In genomic region chr1:113946668-113947387, GRCh38 we compare ENCODE assay signal across 10 cellular contexts. TPM values are rescaled to one million over a fixed set of nuclear protein-coding genes. Genes with fewer than 3 reads are reported as not detected.
DNase-seq lines count a peak whose midpoint lies in the region; ATAC-seq, FAIRE-seq and TF ChIP-seq lines count a peak whose summit lies in the region.
"Had no signal": no experiment of that assay in that cellular context is flagged by ENCODE, and none has a peak within 500 bp of the region (broad histone marks: within the 10 kb centered on the region; RNA-seq: fewer than 3 reads in every experiment).

No MANE protein-coding gene starts in this region.

- peak overlapping the region; percentile 62 for H3K27ac ChIP-seq in HepG2 (ENCODE audit: extremely low read length, insufficient read depth, low read length)
- H3K27ac ChIP-seq in tibial nerve: peak overlapping the region in 3 of 4 donors; percentile 9 to 64 (median 58)

- H3K4me3 Mint-ChIP-seq in activated CD4-positive, alpha-beta T cell treated with anti-CD3 and anti-CD28 coated beads, Interleukin-2, amount 10 ng/mL, durations not matched to agents 7 days and 5 days: peak overlapping the region; percentile 58
- H3K4me3 Mint-ChIP-seq in activated naive CD8-positive, alpha-beta T cell treated with anti-CD3 and anti-CD28 coated beads, Interleukin-2, amount 10 ng/mL, durations not matched to agents 7 days and 5 days: peak overlapping the region; percentile 82

- H3K27ac Mint-ChIP-seq in activated CD4-positive, alpha-beta T cell treated with anti-CD3 and anti-CD28 coated beads, Interleukin-2, amount 10 ng/mL, durations not matched to agents 7 days and 5 days: peak overlapping the region; percentile 91
- H3K27ac Mint-ChIP-seq in activated naive CD8-positive, alpha-beta T cell treated with anti-CD3 and anti-CD28 coated beads, Interleukin-2, amount 10 ng/mL, durations not matched to agents 7 days and 5 days: peak overlapping the region; percentile 92

- H3K4me1 Mint-ChIP-seq in activated CD4-positive, alpha-beta T cell treated with anti-CD3 and anti-CD28 coated beads, Interleukin-2, amount 10 ng/mL, durations not matched to agents 7 days and 5 days: peaks cover 63% of the 10 kb centered on the region
- H3K4me1 Mint-ChIP-seq in activated naive CD8-positive, alpha-beta T cell treated with anti-CD3 and anti-CD28 coated beads, Interleukin-2, amount 10 ng/mL, durations not matched to agents 7 days and 5 days: peaks cover 49% of the 10 kb centered on the region

- no peak for DNase-seq in activated CD4-positive, alpha-beta T cell treated with anti-CD3 and anti-CD28 coated beads, Interleukin-2, amount 10 ng/mL, durations not matched to agents 7 days and 5 days
- DNase-seq in activated CD4-positive, alpha-beta T cell treated with anti-CD3 and anti-CD28 coated beads for 4 hours: no peak
- no peak for DNase-seq in activated naive CD8-positive, alpha-beta T cell treated with anti-CD3 and anti-CD28 coated beads, Interleukin-2, amount 10 ng/mL, durations not matched to agents 7 days and 5 days
- DNase-seq in HepG2 (ENCODE audit: low spot score): peak; percentile 43
- no peak for DNase-seq in tibial nerve (ENCODE audit: low spot score in 2 of 2)
- no peak for DNase-seq in NCI-H1105 (lab: John Stamatoyannopoulos, UW)
- DNase-seq in NAMALWA (ENCODE audit: low spot score): no peak
- DNase-seq in NCI-H2171 treated with DMSO at 0.1 percent for 48 hours (lab: John Stamatoyannopoulos, UW): no peak

- H3K9me3 ChIP-seq in HepG2 (ENCODE audit: low read length): no peaks in the 10 kb centered on the region
- no peaks in the 10 kb centered on the region for H3K9me3 ChIP-seq in tibial nerve

- ATAC-seq in activated naive CD8-positive, alpha-beta T cell treated with anti-CD3 and anti-CD28 coated beads, Interleukin-2, amount 10 ng/mL, durations not matched to agents 7 days and 5 days (ENCODE audit: low read depth): no peak
- ATAC-seq in HepG2: peak; percentile 57

- H3K27me3 Mint-ChIP-seq in activated CD4-positive, alpha-beta T cell treated with anti-CD3 and anti-CD28 coated beads, Interleukin-2, amount 10 ng/mL, durations not matched to agents 7 days and 5 days: no peaks in the 10 kb centered on the region
- H3K27me3 Mint-ChIP-seq in activated naive CD8-positive, alpha-beta T cell treated with anti-CD3 and anti-CD28 coated beads, Interleukin-2, amount 10 ng/mL, durations not matched to agents 7 days and 5 days: no peaks in the 10 kb centered on the region

- in situ Hi-C loops in HepG2 (cut with HindIII; ENCODE audit: extremely low pct_ligation_motif_present, low pct_unique_long_range_greater_than_20kb): no loop called here

- 32% methylated on average over 4 of the region's 4 CpGs for WGBS in HepG2 (ENCODE audit: low lambda C conversion rate)
- 46 to 49% methylated on average over 4 of the region's 4 CpGs for WGBS in tibial nerve, 2 donors

- CTCF ChIA-PET in activated CD4-positive, alpha-beta T cell treated with anti-CD3 and anti-CD28 coated beads, Interleukin-2, amount 10 ng/mL, durations not matched to agents 7 days and 5 days (lab: Charles Lee): interaction anchor here (0.6 to 3.9 kb wide), 5 partner anchors 9 to 399 kb away, joined by 3 to 16 read pairs (median 5); partner anchors contain the start of gene HIPK1
- CTCF ChIA-PET in HepG2 (lab: Yijun Ruan, JAX; ENCODE audit: low intra/inter-chr PET ratio, low total read pairs): no interaction called here

- TF ChIP-seq CTCF in HepG2 (CRISPR knock-in tag; IDR thresholded peaks at IDR 0.05): no peak
- no peak for TF ChIP-seq CTCF in tibial nerve (IDR thresholded peaks at IDR 0.05)

- no peak overlapping the region; a peak in 1 of 6 replicates for H3K4me3 ChIP-seq in HepG2 (replicated peaks in 1 of 3; ENCODE audit: insufficient read depth in 1 of 3, low read depth in 2 of 3, low read length in 3 of 3)
- H3K4me3 ChIP-seq in tibial nerve: no peak overlapping the region

- TF ChIP-seq RAD21 in HepG2 (CRISPR knock-in tag; IDR thresholded peaks at IDR 0.05): no peak

- H3K36me3 Mint-ChIP-seq in activated CD4-positive, alpha-beta T cell treated with anti-CD3 and anti-CD28 coated beads, Interleukin-2, amount 10 ng/mL, durations not matched to agents 7 days and 5 days (ENCODE audit: low read depth): peaks cover 49% of the 10 kb centered on the region
- H3K36me3 Mint-ChIP-seq in activated naive CD8-positive, alpha-beta T cell treated with anti-CD3 and anti-CD28 coated beads, Interleukin-2, amount 10 ng/mL, durations not matched to agents 7 days and 5 days: peaks cover 32% of the 10 kb centered on the region

- no peaks in the 10 kb centered on the region for H3K9me3 Mint-ChIP-seq in activated CD4-positive, alpha-beta T cell treated with anti-CD3 and anti-CD28 coated beads, Interleukin-2, amount 10 ng/mL, durations not matched to agents 7 days and 5 days
- H3K9me3 Mint-ChIP-seq in activated naive CD8-positive, alpha-beta T cell treated with anti-CD3 and anti-CD28 coated beads, Interleukin-2, amount 10 ng/mL, durations not matched to agents 7 days and 5 days: no peaks in the 10 kb centered on the region

- intact Hi-C loops in HepG2 (cut with micrococcal nuclease; ENCODE audit: unreplicated experiment): loop anchor here (5.0 kb wide), 1 partner anchor 110 kb away; no protein-coding TSS in a partner anchor

- no peak for TF ChIP-seq POLR2A in HepG2 (IDR thresholded peaks at IDR 0.05; ENCODE audit: insufficient read depth in 1 of 2, low read depth in 2 of 2, low read length in 2 of 2)
- no peak for TF ChIP-seq POLR2A in tibial nerve (IDR thresholded peaks at IDR 0.05)

- H3K4me2 ChIP-seq in HepG2 (ENCODE audit: low read depth, low read length): peak overlapping the region; percentile 37

- TF ChIP-seq EP300 in HepG2 (IDR thresholded peaks at IDR 0.05; ENCODE audit: low read depth in 2 of 2, low read length in 2 of 2) (no peak), HepG2 (CRISPR knock-in tag; IDR thresholded peaks at IDR 0.05; ENCODE audit: borderline replicate concordance) (no peak), tibial nerve (IDR thresholded peaks at IDR 0.05) (no peak)

- H3K9ac ChIP-seq in HepG2 (ENCODE audit: insufficient read depth, low read depth, low read length): peak overlapping the region; percentile 9; the same call in 1 of the 2 replicates

- BruUV-seq in HepG2 (replicated peaks; lab: Mats Ljungman, UMichigan): no TSS peak

- H3K36me3 ChIP-seq in HepG2 (replicated peaks in 1 of 2; ENCODE audit: control insufficient read depth in 1 of 2, insufficient read depth in 2 of 2, low read length in 2 of 2) (peaks cover 1 to 12% of the 10 kb centered on the region in 2 experiments; a peak in 3 of 5 replicates), tibial nerve (peaks cover 0 to 34% (median 0%) of the 10 kb centered on the region in 3 donors)

- POLR2A ChIA-PET in activated CD4-positive, alpha-beta T cell treated with anti-CD3 and anti-CD28 coated beads, Interleukin-2, amount 10 ng/mL, durations not matched to agents 7 days and 5 days (lab: Charles Lee): interaction anchor here (0.6 to 1.2 kb wide), 2 partner anchors 9 to 247 kb away, joined by 3 to 4 read pairs; no protein-coding TSS in a partner anchor
- POLR2A ChIA-PET in activated naive CD8-positive, alpha-beta T cell treated with anti-CD3 and anti-CD28 coated beads, Interleukin-2, amount 10 ng/mL, durations not matched to agents 7 days and 5 days (lab: Charles Lee): interaction anchor here (0.6 to 6.2 kb wide), 6 partner anchors 8 to 724 kb away, joined by 3 to 82 read pairs (median 4); partner anchors contain the start of genes HIPK1 and RSBN1
- POLR2A ChIA-PET in HepG2 (lab: Yijun Ruan, JAX): interaction anchor here (0.8 to 4.9 kb wide), 2 partner anchors 17 to 42 kb away, joined by 3 to 37 read pairs; partner anchors contain the start of genes DCLRE1B and HIPK1

- no peak overlapping the region for H2AFZ ChIP-seq in HepG2 (ENCODE audit: low read length)

- FAIRE-seq in HepG2 (lab: Jason Lieb, UNC): no peak
- FAIRE-seq: urothelium cell line had no signal

- no peaks in the 10 kb centered on the region for H3K27me3 ChIP-seq in HepG2 (ENCODE audit: control insufficient read depth in 1 of 2, insufficient read depth in 2 of 2, low read length in 2 of 2)
- H3K27me3 ChIP-seq in tibial nerve: no peaks in the 10 kb centered on the region

- peaks cover 8% of the 10 kb centered on the region; the same call in 1 of the 2 replicates for H4K20me1 ChIP-seq in HepG2 (ENCODE audit: insufficient read depth, low read length)

- H3K4me1 ChIP-seq in HepG2 (ENCODE audit: insufficient read depth, low read length) (peaks cover 57% of the 10 kb centered on the region), tibial nerve (peaks cover 0 to 55% (median 22%) of the 10 kb centered on the region in 4 donors)

- peaks cover 79% of the 10 kb centered on the region for H3K79me2 ChIP-seq in HepG2 (ENCODE audit: insufficient read depth, low read length)

RNA-seq across cellular contexts. Expression of gene HIPK1, which starts 17.7 kb away (rescaled TPM):
- 100 to 1,000 TPM in 1 of 2 experiments, 10 to 100 TPM in 1; 88.5 to 106 TPM for total RNA-seq in activated CD4-positive, alpha-beta T cell treated with anti-CD3 and anti-CD28 coated beads, Interleukin-2, amount 10 ng/mL, durations not matched to agents 7 days and 5 days
- 10 to 100 TPM; 93.0 to 99.4 TPM for total RNA-seq in activated naive CD8-positive, alpha-beta T cell treated with anti-CD3 and anti-CD28 coated beads, Interleukin-2, amount 10 ng/mL, durations not matched to agents 7 days and 5 days
- total RNA-seq in HepG2 (2016; rRNA removed; fragmentation: Illumina TruSeq; extraction: Trizol): 20.8 and 28.9 TPM in 2 replicates
- total RNA-seq in HepG2 (2016; cell fraction: cytosol; rRNA removed; fragmentation: Illumina TruSeq; extraction: Trizol; ENCODE audit: low read depth): 2.6 and 3.3 TPM in 2 replicates
- total RNA-seq in HepG2 (2016; cell fraction: insoluble cytoplasmic fraction; rRNA removed; fragmentation: Illumina TruSeq; extraction: Trizol): 21.2 and 27.9 TPM in 2 replicates
- total RNA-seq in HepG2 (2016; cell fraction: membrane; rRNA removed; fragmentation: Illumina TruSeq; extraction: Trizol): 9.1 and 10.1 TPM in 2 replicates
- 17.6 and 20.7 TPM in 2 replicates for total RNA-seq in HepG2 (2016; cell fraction: nucleus; rRNA removed; fragmentation: Illumina TruSeq; extraction: Trizol)
- polyA plus RNA-seq in HepG2 (2011; rRNA removed): 31.8 and 33.4 TPM in 2 replicates
- polyA plus RNA-seq in HepG2 (2011; cell fraction: cytosol; rRNA removed): 23.7 and 24.9 TPM in 2 replicates
- 27.2 and 33.2 TPM in 2 replicates for polyA plus RNA-seq in HepG2 (2011; cell fraction: nucleus; rRNA removed)
- 17.6 and 21.9 TPM in 2 replicates for polyA plus RNA-seq in HepG2 (2012)
- polyA plus RNA-seq in HepG2 (2016; cell fraction: cytosol; fragmentation: Illumina TruSeq; extraction: Trizol; ENCODE audit: low read depth): 0.47 and 0.53 TPM in 2 replicates
- polyA plus RNA-seq in HepG2 (2016; cell fraction: insoluble cytoplasmic fraction; fragmentation: Illumina TruSeq; extraction: Trizol; ENCODE audit: low read depth): 22.0 and 23.3 TPM in 2 replicates
- 3.1 and 4.1 TPM in 2 replicates for polyA plus RNA-seq in HepG2 (2016; cell fraction: membrane; fragmentation: Illumina TruSeq; extraction: Trizol; ENCODE audit: low read depth)
- 21.7 and 22.1 TPM in 2 replicates for polyA plus RNA-seq in HepG2 (2016; cell fraction: nucleus; fragmentation: Illumina TruSeq; extraction: Trizol; ENCODE audit: insufficient read depth, low read depth)
- 188 and 239 TPM in 2 replicates for polyA minus RNA-seq in HepG2 (2011; rRNA and poly(A)+ RNA removed; ENCODE audit: low replicate concordance)
- 49.5 and 56.5 TPM in 2 replicates for polyA minus RNA-seq in HepG2 (2011; cell fraction: cytosol; rRNA and poly(A)+ RNA removed)
- polyA minus RNA-seq in HepG2 (2011; cell fraction: nucleus; rRNA and poly(A)+ RNA removed): 32.8 and 43.5 TPM in 2 replicates
- 10 to 100 TPM; 42.3 to 63.4 (median 53.0) TPM for total RNA-seq in tibial nerve

RNA-seq across cellular contexts. Expression of gene OLFML3, which starts 32.4 kb away (rescaled TPM):
- total RNA-seq in activated CD4-positive, alpha-beta T cell treated with anti-CD3 and anti-CD28 coated beads, Interleukin-2, amount 10 ng/mL, durations not matched to agents 7 days and 5 days: under 1 TPM; 0.71 to 0.94 TPM
- under 1 TPM; 0.45 to 0.64 TPM for total RNA-seq in activated naive CD8-positive, alpha-beta T cell treated with anti-CD3 and anti-CD28 coated beads, Interleukin-2, amount 10 ng/mL, durations not matched to agents 7 days and 5 days
- total RNA-seq in HepG2 (2016; rRNA removed; fragmentation: Illumina TruSeq; extraction: Trizol) (2.1 and 5.1 TPM in 2 replicates), tibial nerve (100 to 1,000 TPM in 1 of 4 donors, 10 to 100 TPM in 3; 19.2 to 168 (median 50.0) TPM)
- 0.71 and 0.81 TPM in 2 replicates for total RNA-seq in HepG2 (2016; cell fraction: cytosol; rRNA removed; fragmentation: Illumina TruSeq; extraction: Trizol; ENCODE audit: low read depth)
- total RNA-seq in HepG2 (2016; cell fraction: insoluble cytoplasmic fraction; rRNA removed; fragmentation: Illumina TruSeq; extraction: Trizol): 1.9 and 5.7 TPM in 2 replicates
- 1.1 TPM in 2 replicates for total RNA-seq in HepG2 (2016; cell fraction: membrane; rRNA removed; fragmentation: Illumina TruSeq; extraction: Trizol)
- 4.8 and 6.4 TPM in 2 replicates for total RNA-seq in HepG2 (2016; cell fraction: nucleus; rRNA removed; fragmentation: Illumina TruSeq; extraction: Trizol)
- 1.4 and 2.0 TPM in 2 replicates for polyA plus RNA-seq in HepG2 (2011; rRNA removed)
- polyA plus RNA-seq in HepG2 (2011; cell fraction: cytosol; rRNA removed): 1.3 and 1.9 TPM in 2 replicates
- polyA plus RNA-seq in HepG2 (2011; cell fraction: nucleus; rRNA removed): 0.76 and 0.92 TPM in 2 replicates
- polyA plus RNA-seq in HepG2 (2012): 0.63 and 1.3 TPM in 2 replicates
- 0.66 and 0.72 TPM in 2 replicates for polyA plus RNA-seq in HepG2 (2016; cell fraction: cytosol; fragmentation: Illumina TruSeq; extraction: Trizol; ENCODE audit: low read depth)
- 2.1 and 2.5 TPM in 2 replicates for polyA plus RNA-seq in HepG2 (2016; cell fraction: insoluble cytoplasmic fraction; fragmentation: Illumina TruSeq; extraction: Trizol; ENCODE audit: low read depth)
- polyA plus RNA-seq in HepG2 (2016; cell fraction: membrane; fragmentation: Illumina TruSeq; extraction: Trizol; ENCODE audit: low read depth): 0.92 and 1.4 TPM in 2 replicates
- 8.2 and 9.1 TPM in 2 replicates for polyA plus RNA-seq in HepG2 (2016; cell fraction: nucleus; fragmentation: Illumina TruSeq; extraction: Trizol; ENCODE audit: insufficient read depth, low read depth)
- polyA minus RNA-seq in HepG2 (2011; rRNA and poly(A)+ RNA removed; ENCODE audit: low replicate concordance): 0.37 and 3.1 TPM in 2 replicates
- polyA minus RNA-seq in HepG2 (2011; cell fraction: cytosol; rRNA and poly(A)+ RNA removed): 0.40 and 0.88 TPM in 2 replicates
- polyA minus RNA-seq in HepG2 (2011; cell fraction: nucleus; rRNA and poly(A)+ RNA removed): 0.77 and 1.1 TPM in 2 replicates
- total RNA-seq: SK-MEL-5 had no signal

RNA-seq across cellular contexts. Expression of gene DCLRE1B, which starts 41.7 kb away (rescaled TPM):
- 10 to 100 TPM; 16.2 to 19.4 TPM for total RNA-seq in activated CD4-positive, alpha-beta T cell treated with anti-CD3 and anti-CD28 coated beads, Interleukin-2, amount 10 ng/mL, durations not matched to agents 7 days and 5 days
- 10 to 100 TPM; 13.4 to 14.3 TPM for total RNA-seq in activated naive CD8-positive, alpha-beta T cell treated with anti-CD3 and anti-CD28 coated beads, Interleukin-2, amount 10 ng/mL, durations not matched to agents 7 days and 5 days
- total RNA-seq in HepG2 (2016; rRNA removed; fragmentation: Illumina TruSeq; extraction: Trizol): 8.0 and 11.5 TPM in 2 replicates
- total RNA-seq in HepG2 (2016; cell fraction: cytosol; rRNA removed; fragmentation: Illumina TruSeq; extraction: Trizol; ENCODE audit: low read depth): 1.3 and 1.4 TPM in 2 replicates
- 7.3 and 9.5 TPM in 2 replicates for total RNA-seq in HepG2 (2016; cell fraction: insoluble cytoplasmic fraction; rRNA removed; fragmentation: Illumina TruSeq; extraction: Trizol)
- total RNA-seq in HepG2 (2016; cell fraction: membrane; rRNA removed; fragmentation: Illumina TruSeq; extraction: Trizol): 5.6 and 5.7 TPM in 2 replicates
- total RNA-seq in HepG2 (2016; cell fraction: nucleus; rRNA removed; fragmentation: Illumina TruSeq; extraction: Trizol): 3.4 and 4.6 TPM in 2 replicates
- 2.3 and 2.7 TPM in 2 replicates for polyA plus RNA-seq in HepG2 (2011; rRNA removed)
- 2.3 and 2.9 TPM in 2 replicates for polyA plus RNA-seq in HepG2 (2011; cell fraction: cytosol; rRNA removed)
- 1.4 and 1.5 TPM in 2 replicates for polyA plus RNA-seq in HepG2 (2011; cell fraction: nucleus; rRNA removed)
- polyA plus RNA-seq in HepG2 (2012): 4.4 and 6.4 TPM in 2 replicates
- polyA plus RNA-seq in HepG2 (2016; cell fraction: cytosol; fragmentation: Illumina TruSeq; extraction: Trizol; ENCODE audit: low read depth): 1.1 and 1.4 TPM in 2 replicates
- 12.5 and 13.5 TPM in 2 replicates for polyA plus RNA-seq in HepG2 (2016; cell fraction: insoluble cytoplasmic fraction; fragmentation: Illumina TruSeq; extraction: Trizol; ENCODE audit: low read depth)
- 3.2 and 5.2 TPM in 2 replicates for polyA plus RNA-seq in HepG2 (2016; cell fraction: membrane; fragmentation: Illumina TruSeq; extraction: Trizol; ENCODE audit: low read depth)
- 6.1 and 6.6 TPM in 2 replicates for polyA plus RNA-seq in HepG2 (2016; cell fraction: nucleus; fragmentation: Illumina TruSeq; extraction: Trizol; ENCODE audit: insufficient read depth, low read depth)
- polyA minus RNA-seq in HepG2 (2011; rRNA and poly(A)+ RNA removed; ENCODE audit: low replicate concordance): 5.8 and 20.0 TPM in 2 replicates
- polyA minus RNA-seq in HepG2 (2011; cell fraction: cytosol; rRNA and poly(A)+ RNA removed): 2.1 and 2.3 TPM in 2 replicates
- 1.4 and 1.7 TPM in 2 replicates for polyA minus RNA-seq in HepG2 (2011; cell fraction: nucleus; rRNA and poly(A)+ RNA removed)
- total RNA-seq in tibial nerve: 1 to 10 TPM; 3.5 to 7.2 (median 4.3) TPM

RNA-seq across cellular contexts. Expression of gene AP4B1, which starts 42.2 kb away (rescaled TPM):
- total RNA-seq in activated CD4-positive, alpha-beta T cell treated with anti-CD3 and anti-CD28 coated beads, Interleukin-2, amount 10 ng/mL, durations not matched to agents 7 days and 5 days: 10 to 100 TPM; 39.4 to 41.9 TPM
- 10 to 100 TPM; 53.9 to 60.5 TPM for total RNA-seq in activated naive CD8-positive, alpha-beta T cell treated with anti-CD3 and anti-CD28 coated beads, Interleukin-2, amount 10 ng/mL, durations not matched to agents 7 days and 5 days
- total RNA-seq in HepG2 (2016; rRNA removed; fragmentation: Illumina TruSeq; extraction: Trizol) (9.7 and 12.0 TPM in 2 replicates), tibial nerve (10 to 100 TPM; 22.1 to 39.9 (median 34.5) TPM)
- 2.7 and 3.8 TPM in 2 replicates for total RNA-seq in HepG2 (2016; cell fraction: cytosol; rRNA removed; fragmentation: Illumina TruSeq; extraction: Trizol; ENCODE audit: low read depth)
- total RNA-seq in HepG2 (2016; cell fraction: insoluble cytoplasmic fraction; rRNA removed; fragmentation: Illumina TruSeq; extraction: Trizol): 11.0 TPM in 2 replicates
- 3.2 and 4.5 TPM in 2 replicates for total RNA-seq in HepG2 (2016; cell fraction: membrane; rRNA removed; fragmentation: Illumina TruSeq; extraction: Trizol)
- total RNA-seq in HepG2 (2016; cell fraction: nucleus; rRNA removed; fragmentation: Illumina TruSeq; extraction: Trizol): 9.5 and 10.7 TPM in 2 replicates
- polyA plus RNA-seq in HepG2 (2011; rRNA removed): 7.7 and 8.5 TPM in 2 replicates
- polyA plus RNA-seq in HepG2 (2011; cell fraction: cytosol; rRNA removed): 3.2 and 3.9 TPM in 2 replicates
- polyA plus RNA-seq in HepG2 (2011; cell fraction: nucleus; rRNA removed): 19.9 and 25.7 TPM in 2 replicates
- polyA plus RNA-seq in HepG2 (2012): 5.9 and 7.4 TPM in 2 replicates
- polyA plus RNA-seq in HepG2 (2016; cell fraction: cytosol; fragmentation: Illumina TruSeq; extraction: Trizol; ENCODE audit: low read depth): 0.76 and 0.99 TPM in 2 replicates
- polyA plus RNA-seq in HepG2 (2016; cell fraction: insoluble cytoplasmic fraction; fragmentation: Illumina TruSeq; extraction: Trizol; ENCODE audit: low read depth): 7.3 and 8.2 TPM in 2 replicates
- 1.7 and 1.8 TPM in 2 replicates for polyA plus RNA-seq in HepG2 (2016; cell fraction: membrane; fragmentation: Illumina TruSeq; extraction: Trizol; ENCODE audit: low read depth)
- 25.9 and 26.7 TPM in 2 replicates for polyA plus RNA-seq in HepG2 (2016; cell fraction: nucleus; fragmentation: Illumina TruSeq; extraction: Trizol; ENCODE audit: insufficient read depth, low read depth)
- polyA minus RNA-seq in HepG2 (2011; rRNA and poly(A)+ RNA removed; ENCODE audit: low replicate concordance): 6.5 and 29.5 TPM in 2 replicates
- polyA minus RNA-seq in HepG2 (2011; cell fraction: cytosol; rRNA and poly(A)+ RNA removed): 4.1 and 4.3 TPM in 2 replicates
- 33.3 and 38.8 TPM in 2 replicates for polyA minus RNA-seq in HepG2 (2011; cell fraction: nucleus; rRNA and poly(A)+ RNA removed)

RNA-seq across cellular contexts. Expression of gene BCL2L15, which starts 59.4 kb away (rescaled TPM):
- total RNA-seq in activated CD4-positive, alpha-beta T cell treated with anti-CD3 and anti-CD28 coated beads, Interleukin-2, amount 10 ng/mL, durations not matched to agents 7 days and 5 days: 1 to 10 TPM in 1 of 2 experiments, under 1 TPM in 1; 0.98 to 1.1 TPM
- 1 to 10 TPM; 1.1 to 2.9 TPM for total RNA-seq in activated naive CD8-positive, alpha-beta T cell treated with anti-CD3 and anti-CD28 coated beads, Interleukin-2, amount 10 ng/mL, durations not matched to agents 7 days and 5 days
- total RNA-seq in HepG2 (2016; rRNA removed; fragmentation: Illumina TruSeq; extraction: Trizol) (0.27 TPM in 1 of 2 replicates, not detected in the other), tibial nerve (under 1 TPM; 0.22 to 0.63 (median 0.35) TPM)
- total RNA-seq in HepG2 (2016; cell fraction: cytosol; rRNA removed; fragmentation: Illumina TruSeq; extraction: Trizol; ENCODE audit: low read depth): not detected in 2 replicates
- total RNA-seq in HepG2 (2016; cell fraction: insoluble cytoplasmic fraction; rRNA removed; fragmentation: Illumina TruSeq; extraction: Trizol): 0.04 and 0.09 TPM in 2 replicates
- 0.07 TPM in 1 of 2 replicates, not detected in the other for total RNA-seq in HepG2 (2016; cell fraction: membrane; rRNA removed; fragmentation: Illumina TruSeq; extraction: Trizol)
- 0.09 and 0.22 TPM in 2 replicates for total RNA-seq in HepG2 (2016; cell fraction: nucleus; rRNA removed; fragmentation: Illumina TruSeq; extraction: Trizol)
- polyA plus RNA-seq in HepG2 (2011; rRNA removed): 0.03 TPM in 2 replicates
- polyA plus RNA-seq in HepG2 (2011; cell fraction: cytosol; rRNA removed): not detected in 2 replicates
- polyA plus RNA-seq in HepG2 (2011; cell fraction: nucleus; rRNA removed): 0.09 and 0.11 TPM in 2 replicates
- polyA plus RNA-seq in HepG2 (2012): 0.03 TPM in 1 of 2 replicates, not detected in the other
- polyA plus RNA-seq in HepG2 (2016; cell fraction: cytosol; fragmentation: Illumina TruSeq; extraction: Trizol; ENCODE audit: low read depth): not detected in 2 replicates
- not detected in 2 replicates for polyA plus RNA-seq in HepG2 (2016; cell fraction: insoluble cytoplasmic fraction; fragmentation: Illumina TruSeq; extraction: Trizol; ENCODE audit: low read depth)
- not detected in 2 replicates for polyA plus RNA-seq in HepG2 (2016; cell fraction: membrane; fragmentation: Illumina TruSeq; extraction: Trizol; ENCODE audit: low read depth)
- polyA plus RNA-seq in HepG2 (2016; cell fraction: nucleus; fragmentation: Illumina TruSeq; extraction: Trizol; ENCODE audit: insufficient read depth, low read depth): 1.1 and 1.3 TPM in 2 replicates
- polyA minus RNA-seq in HepG2 (2011; rRNA and poly(A)+ RNA removed; ENCODE audit: low replicate concordance): 0.47 TPM in 1 of 2 replicates, not detected in the other
- polyA minus RNA-seq in HepG2 (2011; cell fraction: cytosol; rRNA and poly(A)+ RNA removed): not detected in 2 replicates
- polyA minus RNA-seq in HepG2 (2011; cell fraction: nucleus; rRNA and poly(A)+ RNA removed): 0.37 and 0.52 TPM in 2 replicates
- total RNA-seq: SK-MEL-5 had no signal
